32 cellular contexts compared by ENCODE assay signal in the genomic region with DNA sequence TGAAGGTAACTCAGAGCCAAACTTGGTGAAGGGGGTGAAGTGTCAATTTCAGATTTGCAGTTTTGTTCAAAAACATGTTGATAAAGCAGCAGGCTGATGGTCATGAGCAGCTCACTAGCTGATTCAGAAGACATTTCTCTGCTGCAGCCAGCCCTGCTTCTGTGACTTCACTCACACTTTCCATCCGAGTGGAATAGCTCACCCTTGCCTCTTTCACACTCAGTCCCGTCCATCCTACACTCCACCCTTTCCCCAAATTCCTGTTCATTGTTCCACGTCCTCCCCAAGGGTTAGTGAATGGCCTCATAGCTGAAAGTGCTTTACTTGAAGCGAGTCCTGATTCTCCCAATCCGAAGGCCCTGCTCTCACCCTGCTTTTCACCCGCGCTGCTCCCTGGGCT.
DNase-seq lines count a peak whose midpoint lies in the region; ATAC-seq and TF ChIP-seq lines count a peak whose summit lies in the region.
"Had no signal": no experiment of that assay in that cellular context is flagged by ENCODE, and none has a peak within 500 bp of the region (broad histone marks: within the 10 kb centered on the region; RNA-seq: fewer than 3 reads in every experiment).

No MANE protein-coding gene starts in this region.

- H3K9me3 ChIP-seq in mesenchymal stem cell (ENCODE audit: control insufficient read depth, low read length) = peaks cover 20% of the 10 kb centered on the region
- H3K9me3 ChIP-seq: SJSA1 had no signal

- no peak overlapping the region for H3K4me3 Mint-ChIP-seq in activated CD4-positive, alpha-beta T cell treated with anti-CD3 and anti-CD28 coated beads, Interleukin-2, amount 10 ng/mL, durations not matched to agents 24 days and 14 days
- no peak overlapping the region for H3K4me3 Mint-ChIP-seq in activated CD4-positive, alpha-beta T cell treated with anti-CD3 and anti-CD28 coated beads for 36 hours
- H3K4me3 Mint-ChIP-seq: effector memory CD8-positive, alpha-beta T cell; memory B cell; stimulated activated effector memory CD8-positive, alpha-beta T cell treated with anti-CD3 and anti-CD28 coated beads, Interleukin-12 subunit alpha, Interleukin-12 subunit beta, amount 100 ng/mL, for 72 hours had no signal

- no peak overlapping the region for H2BK12ac ChIP-seq in mesenchymal stem cell (ENCODE audit: low read length in 2 of 2)

- H3K27ac Mint-ChIP-seq in activated CD4-positive, alpha-beta T cell treated with anti-CD3 and anti-CD28 coated beads, Interleukin-2, amount 10 ng/mL, durations not matched to agents 24 days and 14 days = no peak overlapping the region
- no peak overlapping the region for H3K27ac Mint-ChIP-seq in activated CD4-positive, alpha-beta T cell treated with anti-CD3 and anti-CD28 coated beads for 36 hours
- H3K27ac Mint-ChIP-seq: activated naive CD4-positive, alpha-beta T cell treated with anti-CD3 and anti-CD28 coated beads, Interleukin-2, amount 50 U/mL, for 72 hours; effector memory CD8-positive, alpha-beta T cell; memory B cell; stimulated activated effector memory CD8-positive, alpha-beta T cell treated with anti-CD3 and anti-CD28 coated beads, Interleukin-12 subunit alpha, Interleukin-12 subunit beta, amount 100 ng/mL, for 72 hours had no signal

- CTCF ChIA-PET in activated CD4-positive, alpha-beta T cell treated with anti-CD3 and anti-CD28 coated beads for 36 hours (lab: Charles Lee) = no interaction called here

- TF ChIP-seq CTCF in GM13977 (IDR thresholded peaks at IDR 0.05; ENCODE audit: extremely low read depth, insufficient read depth, missing control alignments) = no peak

- H2BK5ac ChIP-seq in mesenchymal stem cell (ENCODE audit: low read depth, low read length, poor library complexity, severe bottlenecking) = no peak overlapping the region

- H3K4ac ChIP-seq in mesenchymal stem cell (ENCODE audit: low read depth in 1 of 2, low read length in 2 of 2) = no peak overlapping the region

- H3K9me3 Mint-ChIP-seq in activated CD4-positive, alpha-beta T cell treated with anti-CD3 and anti-CD28 coated beads, Interleukin-2, amount 10 ng/mL, durations not matched to agents 24 days and 14 days = peaks cover 7% of the 10 kb centered on the region
- peaks cover 4% of the 10 kb centered on the region for H3K9me3 Mint-ChIP-seq in activated CD4-positive, alpha-beta T cell treated with anti-CD3 and anti-CD28 coated beads for 36 hours (ENCODE audit: low read depth)

- peaks cover 16% of the 10 kb centered on the region for H3K4me1 ChIP-seq in mesenchymal stem cell (ENCODE audit: control insufficient read depth, insufficient read depth, low read depth, low read length)
- H3K4me1 ChIP-seq: psoas muscle, upper lobe of left lung had no signal

- H3K27ac ChIP-seq in mesenchymal stem cell (ENCODE audit: low read length, poor library complexity, severe bottlenecking) = no peak overlapping the region
- H3K27ac ChIP-seq: 22Rv1, cardiac muscle cell, hepatocyte, psoas muscle, SJSA1, upper lobe of left lung had no signal

- H3K4me2 ChIP-seq in mesenchymal stem cell (ENCODE audit: low read length, poor library complexity, severe bottlenecking) = no peak overlapping the region
- H3K4me2 ChIP-seq: hepatocyte had no signal

- H3K27me3 ChIP-seq in mesenchymal stem cell (ENCODE audit: control insufficient read depth in 1 of 2, insufficient read depth in 1 of 2, low read length in 2 of 2) = peaks cover 0 to 3% of the 10 kb centered on the region in 2 experiments
- H3K27me3 ChIP-seq: cardiac muscle cell, hepatocyte, SJSA1, upper lobe of left lung had no signal

- H3K4me1 Mint-ChIP-seq in activated CD4-positive, alpha-beta T cell treated with anti-CD3 and anti-CD28 coated beads, Interleukin-2, amount 10 ng/mL, durations not matched to agents 24 days and 14 days = no peaks in the 10 kb centered on the region
- no peaks in the 10 kb centered on the region for H3K4me1 Mint-ChIP-seq in activated CD4-positive, alpha-beta T cell treated with anti-CD3 and anti-CD28 coated beads for 36 hours
- H3K4me1 Mint-ChIP-seq: memory B cell; stimulated activated effector memory CD8-positive, alpha-beta T cell treated with anti-CD3 and anti-CD28 coated beads, Interleukin-12 subunit alpha, Interleukin-12 subunit beta, amount 100 ng/mL, for 72 hours had no signal

- H3K18ac ChIP-seq in mesenchymal stem cell (ENCODE audit: low read depth in 1 of 2, low read length in 2 of 2) = no peak overlapping the region

- peaks cover 1% of the 10 kb centered on the region for H3K36me3 Mint-ChIP-seq in activated CD4-positive, alpha-beta T cell treated with anti-CD3 and anti-CD28 coated beads, Interleukin-2, amount 10 ng/mL, durations not matched to agents 24 days and 14 days (ENCODE audit: low read depth)
- no peaks in the 10 kb centered on the region for H3K36me3 Mint-ChIP-seq in activated CD4-positive, alpha-beta T cell treated with anti-CD3 and anti-CD28 coated beads for 36 hours (ENCODE audit: low read depth)
- H3K36me3 Mint-ChIP-seq: memory B cell; stimulated activated effector memory CD8-positive, alpha-beta T cell treated with anti-CD3 and anti-CD28 coated beads, Interleukin-12 subunit alpha, Interleukin-12 subunit beta, amount 100 ng/mL, for 72 hours had no signal

- no peak overlapping the region for H3K14ac ChIP-seq in mesenchymal stem cell (ENCODE audit: low read length in 2 of 2)

- in situ Hi-C loops in GM13977 (cut with MboI; ENCODE audit: low pct_unique_long_range_greater_than_20kb, low sequenced_read_pairs, unreplicated experiment) = no loop called here

- no peak overlapping the region for H4K8ac ChIP-seq in mesenchymal stem cell (ENCODE audit: low read length)

- H3K79me1 ChIP-seq in mesenchymal stem cell (replicated peaks; ENCODE audit: low read length, poor library complexity, severe bottlenecking) = no peaks in the 10 kb centered on the region

- no peak overlapping the region for H2BK120ac ChIP-seq in mesenchymal stem cell (ENCODE audit: low read depth, low read length)

- no peak overlapping the region for H2AFZ ChIP-seq in mesenchymal stem cell (ENCODE audit: low read depth, low read length)
- H2AFZ ChIP-seq: hepatocyte had no signal

- H3K9ac ChIP-seq in mesenchymal stem cell (ENCODE audit: low read length) = peak overlapping the region; percentile 72

- no peak overlapping the region for H4K91ac ChIP-seq in mesenchymal stem cell (ENCODE audit: low read length)

- DNase-seq in activated CD4-positive, alpha-beta T cell treated with anti-CD3 and anti-CD28 coated beads, Interleukin-2, amount 10 ng/mL, durations not matched to agents 24 days and 14 days = peak; percentile 27
- no peak for DNase-seq in activated CD4-positive, alpha-beta T cell treated with anti-CD3 and anti-CD28 coated beads for 36 hours
- DNase-seq in ecto neural progenitor cell (ENCODE audit: low spot score) (peak; percentile 29), mesenchymal stem cell (no peak), sciatic nerve (ENCODE audit: low spot score) (no peak), GM13977 (ENCODE audit: low spot score) (no peak)
- DNase-seq: activated CD4-positive, alpha-beta T cell treated with anti-CD3 and anti-CD28 coated beads for 48 hours; activated CD8-positive, alpha-beta memory T cell treated with anti-CD3 and anti-CD28 coated beads for 24 hours; C1 segment of cervical spinal cord; Calu3; cortex of kidney; DMS79 treated with DMSO at 0.1 percent for 48 hours; effector memory CD8-positive, alpha-beta T cell; erythroblast; GDM1; NCI-H1048; NCI-H2107; NCI-H82; psoas muscle; substantia nigra; T-helper 9 cell; upper lobe of left lung had no signal

- WGBS in mesenchymal stem cell = 80% methylated on average over 7 of the region's 7 CpGs

- H3K4me3 ChIP-seq in mesenchymal stem cell (ENCODE audit: insufficient read depth in 1 of 2, low read depth in 1 of 2, low read length in 2 of 2) = no peak overlapping the region
- H3K4me3 ChIP-seq: cardiac muscle cell, hepatocyte, K562, psoas muscle, SJSA1, upper lobe of left lung had no signal

- no peaks in the 10 kb centered on the region for H3K36me3 ChIP-seq in mesenchymal stem cell (ENCODE audit: control insufficient read depth in 1 of 2, insufficient read depth in 2 of 2, low read depth in 1 of 2, low read length in 2 of 2)
- H3K36me3 ChIP-seq: cardiac muscle cell, SJSA1, upper lobe of left lung had no signal

- H2BK15ac ChIP-seq in mesenchymal stem cell (ENCODE audit: low read depth, poor library complexity, severe bottlenecking) = no peak overlapping the region

- no peak overlapping the region for H3K23ac ChIP-seq in mesenchymal stem cell (ENCODE audit: low read length in 2 of 2)

- intact Hi-C loops in activated CD4-positive, alpha-beta T cell treated with anti-CD3 and anti-CD28 coated beads, Interleukin-2, amount 10 ng/mL, durations not matched to agents 24 days and 14 days (cut with micrococcal nuclease) = no loop called here
- intact Hi-C loops in activated CD4-positive, alpha-beta T cell treated with anti-CD3 and anti-CD28 coated beads for 36 hours (cut with DNase I, micrococcal nuclease) = no loop called here
- intact Hi-C loops in sciatic nerve (cut with DNase I) = no loop called here

- no peaks in the 10 kb centered on the region for H3K27me3 Mint-ChIP-seq in activated CD4-positive, alpha-beta T cell treated with anti-CD3 and anti-CD28 coated beads, Interleukin-2, amount 10 ng/mL, durations not matched to agents 24 days and 14 days
- peaks cover 7% of the 10 kb centered on the region for H3K27me3 Mint-ChIP-seq in activated CD4-positive, alpha-beta T cell treated with anti-CD3 and anti-CD28 coated beads for 36 hours

- no peak for ATAC-seq in activated CD4-positive, alpha-beta T cell treated with anti-CD3 and anti-CD28 coated beads for 36 hours
- ATAC-seq in sciatic nerve = peak; percentile 55
- no peak for ATAC-seq in HG03025 (IDR thresholded peaks at IDR 0.05; ENCODE audit: low FRiP score, unreplicated experiment)
- no peak for ATAC-seq in activated CD4-positive, CD25-positive, alpha-beta regulatory T cell treated with anti-CD3 and anti-CD28 coated beads, Interleukin-2, amount 50 U/mL, for 24 hours
- ATAC-seq: activated naive CD4-positive, alpha-beta T cell treated with anti-CD3 and anti-CD28 coated beads, Interleukin-2, amount 50 U/mL, for 72 hours; effector memory CD8-positive, alpha-beta T cell; K562; psoas muscle; stimulated activated effector memory CD8-positive, alpha-beta T cell treated with anti-CD3 and anti-CD28 coated beads, Interleukin-12 subunit alpha, Interleukin-12 subunit beta, amount 100 ng/mL, for 72 hours had no signal

- no peak overlapping the region for H2AK5ac ChIP-seq in mesenchymal stem cell (ENCODE audit: low read length, severe bottlenecking)

- POLR2A ChIA-PET in activated CD4-positive, alpha-beta T cell treated with anti-CD3 and anti-CD28 coated beads for 36 hours (lab: Charles Lee) = no interaction called here

Comparison
In these comparisons a context has a peak if more than half of its experiments do, and no peak if none do; other contexts are left out.
1. DNase-seq: peak in activated CD4-positive, alpha-beta T cell treated with anti-CD3 and anti-CD28 coated beads, Interleukin-2, amount 10 ng/mL, durations not matched to agents 24 days and 14 days (single experiment) and ecto neural progenitor cell (single experiment); none in activated CD4-positive, alpha-beta T cell treated with anti-CD3 and anti-CD28 coated beads for 36 hours (single experiment), mesenchymal stem cell (single experiment), sciatic nerve (single experiment) and GM13977 (single experiment).